In genomic region chr19:2058570-2059421, GRCh38 we compare ENCODE assay signal across 8 cellular contexts. TPM values are rescaled to one million over a fixed set of nuclear protein-coding genes. Genes with fewer than 3 reads are reported as not detected.
DNase-seq lines count a peak whose midpoint lies in the region; ATAC-seq, FAIRE-seq and TF ChIP-seq lines count a peak whose summit lies in the region.

No MANE protein-coding gene starts in this region.

- H3K9me3 Mint-ChIP-seq in CD4-positive, alpha-beta memory T cell: no peaks in the 10 kb centered on the region
- H3K9me3 Mint-ChIP-seq in progenitor cell of endocrine pancreas (ENCODE audit: low read depth): no peaks in the 10 kb centered on the region

- peaks cover 19 to 72% (median 47%) of the 10 kb centered on the region in 4 donors for H3K4me1 Mint-ChIP-seq in CD4-positive, alpha-beta memory T cell
- peaks cover 25% of the 10 kb centered on the region for H3K4me1 Mint-ChIP-seq in progenitor cell of endocrine pancreas (ENCODE audit: low read depth)

- H3K9ac ChIP-seq in SK-N-MC (ENCODE audit: insufficient read length): no peak overlapping the region

- DNase-seq in CD4-positive, alpha-beta memory T cell: no peak
- no peak for DNase-seq in SK-N-MC (ENCODE audit: low read depth, low spot score)
- DNase-seq in epithelial cell of prostate (ENCODE audit: low read depth, low spot score): no peak
- no peak for DNase-seq in progenitor cell of endocrine pancreas (ENCODE audit: low spot score, unreplicated experiment)
- DNase-seq in UCSD-AML1 (lab: John Stamatoyannopoulos, UW; ENCODE audit: unreplicated experiment): no peak
- DNase-seq in frontal cortex (ENCODE audit: low spot score in 2 of 2): no peak

- ATAC-seq in GM18873 (IDR thresholded peaks at IDR 0.05; ENCODE audit: low FRiP score, unreplicated experiment) (no peak), HG03280 (IDR thresholded peaks at IDR 0.05; ENCODE audit: unreplicated experiment) (no peak)

- FAIRE-seq in frontal cortex (lab: Jason Lieb, UNC): no peak

- H3K9me3 ChIP-seq in CD4-positive, alpha-beta memory T cell (ENCODE audit: control insufficient read depth in 1 of 2, low read length in 2 of 2): no peaks in the 10 kb centered on the region
- H3K9me3 ChIP-seq in SK-N-MC (ENCODE audit: low read depth, low read length): no peaks in the 10 kb centered on the region

- peak overlapping the region; percentile 97 for H3K27ac ChIP-seq in CD4-positive, alpha-beta memory T cell (ENCODE audit: low read depth, low read length)
- H3K27ac ChIP-seq in SK-N-MC (peak overlapping the region; percentile 88), epithelial cell of prostate (peak overlapping the region; percentile 98)

- CTCF ChIA-PET in CD4-positive, alpha-beta memory T cell (lab: Charles Lee; ENCODE audit: partially characterized antibody): interaction anchor here (0.7 kb wide), 1 partner anchor 39 kb away, joined by 4 read pairs; no protein-coding TSS in a partner anchor

- H3K27me3 ChIP-seq in CD4-positive, alpha-beta memory T cell (ENCODE audit: insufficient read depth, low read length): no peaks in the 10 kb centered on the region

- peak overlapping the region; percentile 26 to 69 (median 44) for H3K4me3 Mint-ChIP-seq in CD4-positive, alpha-beta memory T cell
- H3K4me3 Mint-ChIP-seq in progenitor cell of endocrine pancreas (ENCODE audit: low read depth): no peak overlapping the region

- H3K27me3 Mint-ChIP-seq in CD4-positive, alpha-beta memory T cell: no peaks in the 10 kb centered on the region
- no peaks in the 10 kb centered on the region for H3K27me3 Mint-ChIP-seq in progenitor cell of endocrine pancreas

- H3K36me3 ChIP-seq in CD4-positive, alpha-beta memory T cell (ENCODE audit: insufficient read depth, low read length): no peaks in the 10 kb centered on the region
- no peaks in the 10 kb centered on the region for H3K36me3 ChIP-seq in SK-N-MC (ENCODE audit: insufficient read depth, low read length)

- TF ChIP-seq CTCF in progenitor cell of endocrine pancreas (IDR thresholded peaks at IDR 0.05; ENCODE audit: unreplicated experiment): no peak

- intact Hi-C loops in CD4-positive, alpha-beta memory T cell (cut with micrococcal nuclease): no loop called here

- H3K36me3 Mint-ChIP-seq in CD4-positive, alpha-beta memory T cell: peaks cover 0 to 4% of the 10 kb centered on the region in 2 donors
- H3K36me3 Mint-ChIP-seq in progenitor cell of endocrine pancreas (ENCODE audit: insufficient read depth): no peaks in the 10 kb centered on the region

- POLR2A ChIA-PET in CD4-positive, alpha-beta memory T cell (lab: Charles Lee; ENCODE audit: partially characterized antibody): interaction anchor here (1.0 to 6.7 kb wide), 7 partner anchors 9 to 117 kb away, joined by 3 to 88 read pairs (median 24); partner anchors contain the start of gene MKNK2

- H3K4me3 ChIP-seq in CD4-positive, alpha-beta memory T cell (ENCODE audit: low read length in 2 of 2): no peak overlapping the region
- H3K4me3 ChIP-seq in SK-N-MC: no peak overlapping the region

- H3K27ac Mint-ChIP-seq in CD4-positive, alpha-beta memory T cell: peak overlapping the region; percentile 73 to 95 (median 85)
- peak overlapping the region; percentile 98 for H3K27ac Mint-ChIP-seq in progenitor cell of endocrine pancreas

- peaks cover 69% of the 10 kb centered on the region for H3K4me1 ChIP-seq in CD4-positive, alpha-beta memory T cell (ENCODE audit: insufficient read depth, low read length)

RNA-seq across cellular contexts. Expression of gene MKNK2, which starts 7.8 kb away (rescaled TPM):
- total RNA-seq in CD4-positive, alpha-beta memory T cell: 100 to 1,000 TPM; 194 to 195 TPM
- polyA plus RNA-seq in CD4-positive, alpha-beta memory T cell: 10 to 100 TPM; 24.1 to 63.9 TPM
- 145 and 163 TPM in 2 replicates for total RNA-seq in progenitor cell of endocrine pancreas
- total RNA-seq in frontal cortex: 18.3 TPM

RNA-seq across cellular contexts. Expression of gene MOB3A, which starts 37.3 kb away (rescaled TPM):
- total RNA-seq in CD4-positive, alpha-beta memory T cell: 100 to 1,000 TPM; 130 to 135 TPM
- 100 to 1,000 TPM in 1 of 2 donors, 10 to 100 TPM in 1; 29.6 to 114 TPM for polyA plus RNA-seq in CD4-positive, alpha-beta memory T cell
- total RNA-seq in progenitor cell of endocrine pancreas (33.2 and 38.5 TPM in 2 replicates), frontal cortex (9.4 TPM)

RNA-seq across cellular contexts. Expression of gene IZUMO4, which starts 37.9 kb away (rescaled TPM):
- 10 to 100 TPM; 18.6 to 22.1 TPM for total RNA-seq in CD4-positive, alpha-beta memory T cell
- 1 to 10 TPM in 1 of 2 donors, under 1 TPM in 1; 0.84 to 1.2 TPM for polyA plus RNA-seq in CD4-positive, alpha-beta memory T cell
- total RNA-seq in progenitor cell of endocrine pancreas: 15.9 and 16.5 TPM in 2 replicates
- 2.9 TPM for total RNA-seq in frontal cortex

RNA-seq across cellular contexts. Expression of gene BTBD2, which starts 43.3 kb away (rescaled TPM):
- 10 to 100 TPM; 52.2 to 59.4 TPM for total RNA-seq in CD4-positive, alpha-beta memory T cell
- polyA plus RNA-seq in CD4-positive, alpha-beta memory T cell: 1 to 10 TPM; 2.8 to 6.6 TPM
- 115 and 125 TPM in 2 replicates for total RNA-seq in progenitor cell of endocrine pancreas
- 41.2 TPM for total RNA-seq in frontal cortex
